Comparison of ENCODE assay signal across 8 cellular contexts in genomic region chr2:24489942-24490673, GRCh38. TPM values are rescaled to one million over a fixed set of nuclear protein-coding genes. Genes with fewer than 3 reads are reported as not detected.
DNase-seq lines count a peak whose midpoint lies in the region; ATAC-seq and TF ChIP-seq lines count a peak whose summit lies in the region.

No MANE protein-coding gene starts in this region.

- H3K27me3 ChIP-seq in CD4-positive, alpha-beta T cell (ENCODE audit: control insufficient read depth, insufficient read depth, low read length): no peaks in the 10 kb centered on the region

- intact Hi-C loops in CD4-positive, alpha-beta T cell (cut with DNase I, micrococcal nuclease): loop anchor here (5.0 to 10.0 kb wide), 6 partner anchors 305 to 1385 kb away; partner anchors contain the start of genes ADCY3 (in 1 of the 2), ASXL2 (in 1 of the 2), CENPO (in 1 of the 2) and PTRHD1 (in 1 of the 2)

- no peaks in the 10 kb centered on the region for H3K9me3 Mint-ChIP-seq in CD4-positive, alpha-beta T cell

- no peak for TF ChIP-seq CTCF in CD4-positive, alpha-beta T cell (IDR thresholded peaks at IDR 0.05)

- H3K27ac Mint-ChIP-seq in CD4-positive, alpha-beta T cell: peak overlapping the region; percentile 94

- DNase-seq in CD4-positive, alpha-beta T cell: no peak
- DNase-seq in HPDE6-E6E7 (ENCODE audit: extremely low spot score) (peak; percentile 43), glomerular visceral epithelial cell (ENCODE audit: extremely low spot score) (peak; percentile 38), renal cortical epithelial cell (ENCODE audit: low read depth) (peak; percentile 16), anterior cingulate cortex (lab: John Stamatoyannopoulos, UW) (no peak), SW 1271 (lab: John Stamatoyannopoulos, UW) (no peak)
- peak; percentile 62 for DNase-seq in activated CD8-positive, alpha-beta memory T cell treated with anti-CD3 and anti-CD28 coated beads, Interleukin-2, amount 50 U/mL, for 48 hours

- peak overlapping the region; percentile 89 for H3K4me3 Mint-ChIP-seq in CD4-positive, alpha-beta T cell

- POLR2A ChIA-PET in CD4-positive, alpha-beta T cell (lab: Charles Lee): interaction anchor here (0.6 to 1.8 kb wide), 6 partner anchors 12 to 413 kb away, joined by 3 to 16 read pairs (median 4); partner anchors contain the start of genes CENPO, ITSN2 and PTRHD1

- H3K36me3 Mint-ChIP-seq in CD4-positive, alpha-beta T cell (ENCODE audit: low read depth): peaks cover 12% of the 10 kb centered on the region

- CTCF ChIA-PET in CD4-positive, alpha-beta T cell (lab: Charles Lee): no interaction called here

- H3K9me3 ChIP-seq in CD4-positive, alpha-beta T cell (ENCODE audit: control insufficient read depth, low read length): no peaks in the 10 kb centered on the region

- no peak for ATAC-seq in CD4-positive, alpha-beta T cell (ENCODE audit: poor library complexity)
- ATAC-seq in HG02840 (IDR thresholded peaks at IDR 0.05; ENCODE audit: low FRiP score, unreplicated experiment): no peak

- peaks cover 58% of the 10 kb centered on the region for H3K4me1 Mint-ChIP-seq in CD4-positive, alpha-beta T cell (ENCODE audit: low read depth)

- peak overlapping the region; percentile 76 for H3K27ac ChIP-seq in CD4-positive, alpha-beta T cell (ENCODE audit: low read depth, low read length)

- H3K27me3 Mint-ChIP-seq in CD4-positive, alpha-beta T cell: no peaks in the 10 kb centered on the region

RNA-seq across cellular contexts. Expression of gene NCOA1, which starts 0.9 kb away (rescaled TPM):
- total RNA-seq in CD4-positive, alpha-beta T cell: 10 to 100 TPM; 35.5 to 40.6 TPM
- total RNA-seq in renal cortical epithelial cell: 8.3 and 22.3 TPM in 2 replicates

Comparison
In these comparisons a context has a peak if more than half of its experiments do, and no peak if none do; other contexts are left out.
1. DNase-seq: peak in HPDE6-E6E7 (single experiment), activated CD8-positive, alpha-beta memory T cell treated with anti-CD3 and anti-CD28 coated beads, Interleukin-2, amount 50 U/mL, for 48 hours (single experiment), glomerular visceral epithelial cell (single experiment) and renal cortical epithelial cell (single experiment); none in CD4-positive, alpha-beta T cell (0 of 10), anterior cingulate cortex (0 of 58) and SW 1271 (0 of 2).